In the genomic region with DNA sequence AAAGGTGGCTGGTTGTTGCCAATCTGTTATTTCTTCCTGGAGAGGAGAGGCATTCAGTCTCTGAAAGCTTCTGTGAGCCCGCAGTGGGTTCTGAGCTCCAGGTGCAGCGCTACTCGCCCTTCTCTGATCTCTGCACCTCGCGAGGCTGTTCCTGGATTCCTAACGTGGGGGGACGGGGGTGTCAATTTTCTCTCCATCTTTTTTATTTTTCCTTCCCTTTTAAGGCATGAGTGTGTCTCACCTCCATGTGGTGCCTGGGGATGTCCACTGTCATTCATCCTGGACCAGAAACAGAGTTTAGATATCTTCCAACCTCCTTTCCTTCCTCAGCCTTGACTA, we compare ENCODE assay signal across 8 cellular contexts. TPM values are rescaled to one million over a fixed set of nuclear protein-coding genes. Genes with fewer than 3 reads are reported as not detected.
DNase-seq lines count a peak whose midpoint lies in the region; ATAC-seq, FAIRE-seq and TF ChIP-seq lines count a peak whose summit lies in the region.

No MANE protein-coding gene starts in this region.

- FAIRE-seq in small intestine (lab: Jason Lieb, UNC) (no peak), HTR-8/SVneo (lab: Jason Lieb, UNC) (no peak)

- peak overlapping the region; percentile 37 to 55 for H3K4me3 ChIP-seq in right atrium auricular region
- peak overlapping the region; percentile 34 to 47 for H3K4me3 ChIP-seq in small intestine (ENCODE audit: low read depth in 1 of 2, low read length in 2 of 2)
- H3K4me3 ChIP-seq in thyroid gland (replicated peaks in 1 of 3): no peak overlapping the region

- H3K27ac ChIP-seq in right atrium auricular region (peak overlapping the region; percentile 71 to 81), small intestine (ENCODE audit: low read depth in 1 of 2, low read length in 1 of 2) (peak overlapping the region; percentile 64 to 87), thyroid gland (no peak overlapping the region)

- TF ChIP-seq CTCF in right atrium auricular region (IDR thresholded peaks at IDR 0.05) (no peak), thyroid gland (IDR thresholded peaks at IDR 0.05) (no peak)

- peaks cover 46% of the 10 kb centered on the region for H3K9me3 Mint-ChIP-seq in activated CD8-positive, alpha-beta T cell treated with anti-CD3 and anti-CD28 coated beads, Interleukin-2, amount 10 ng/mL, durations not matched to agents 7 days and 5 days (ENCODE audit: insufficient read depth)

- intact Hi-C loops in thyroid gland (cut with DNase I): no loop called here

- H3K27me3 ChIP-seq in right atrium auricular region: no peaks in the 10 kb centered on the region
- no peaks in the 10 kb centered on the region for H3K27me3 ChIP-seq in small intestine (ENCODE audit: control insufficient read depth in 2 of 2, insufficient read depth in 2 of 2, low read length in 2 of 2)
- no peaks in the 10 kb centered on the region for H3K27me3 ChIP-seq in thyroid gland

- H3K36me3 ChIP-seq in right atrium auricular region: no peaks in the 10 kb centered on the region
- no peaks in the 10 kb centered on the region for H3K36me3 ChIP-seq in small intestine (ENCODE audit: control insufficient read depth in 2 of 2, insufficient read depth in 2 of 2, low read length in 2 of 2)
- no peaks in the 10 kb centered on the region for H3K36me3 ChIP-seq in thyroid gland

- no peaks in the 10 kb centered on the region for H3K4me1 ChIP-seq in right atrium auricular region
- H3K4me1 ChIP-seq in small intestine (ENCODE audit: control insufficient read depth in 2 of 2, insufficient read depth in 1 of 2, low read depth in 1 of 2, low read length in 1 of 2): peaks cover 0 to 5% of the 10 kb centered on the region in 2 donors
- no peaks in the 10 kb centered on the region for H3K4me1 ChIP-seq in thyroid gland

- H3K27me3 Mint-ChIP-seq in activated CD8-positive, alpha-beta T cell treated with anti-CD3 and anti-CD28 coated beads, Interleukin-2, amount 10 ng/mL, durations not matched to agents 7 days and 5 days (ENCODE audit: low read depth): no peaks in the 10 kb centered on the region

- CTCF ChIA-PET in activated CD8-positive, alpha-beta T cell treated with anti-CD3 and anti-CD28 coated beads, Interleukin-2, amount 10 ng/mL, durations not matched to agents 7 days and 5 days (lab: Charles Lee): no interaction called here

- POLR2A ChIA-PET in activated CD8-positive, alpha-beta T cell treated with anti-CD3 and anti-CD28 coated beads, Interleukin-2, amount 10 ng/mL, durations not matched to agents 7 days and 5 days (lab: Charles Lee): interaction anchor here (0.5 to 1.4 kb wide), 2 partner anchors 240 to 241 kb away, joined by 3 read pairs; a partner anchor contains a TSS

- peaks cover 9% of the 10 kb centered on the region for H3K4me1 Mint-ChIP-seq in activated CD8-positive, alpha-beta T cell treated with anti-CD3 and anti-CD28 coated beads, Interleukin-2, amount 10 ng/mL, durations not matched to agents 7 days and 5 days (ENCODE audit: low read depth)

- H3K9me3 ChIP-seq in right atrium auricular region (peaks cover 0 to 53% of the 10 kb centered on the region in 2 donors), small intestine (ENCODE audit: control insufficient read depth, low read depth) (no peaks in the 10 kb centered on the region), thyroid gland (no peaks in the 10 kb centered on the region)

- peak overlapping the region; percentile 72 for H3K27ac Mint-ChIP-seq in activated CD8-positive, alpha-beta T cell treated with anti-CD3 and anti-CD28 coated beads, Interleukin-2, amount 10 ng/mL, durations not matched to agents 7 days and 5 days

- peaks cover 14% of the 10 kb centered on the region for H3K36me3 Mint-ChIP-seq in activated CD8-positive, alpha-beta T cell treated with anti-CD3 and anti-CD28 coated beads, Interleukin-2, amount 10 ng/mL, durations not matched to agents 7 days and 5 days (ENCODE audit: low read depth)

- DNase-seq in NCI-H2171 treated with DMSO at 0.1 percent for 48 hours (lab: John Stamatoyannopoulos, UW) (peak; percentile 68), NCI-H2171 (lab: John Stamatoyannopoulos, UW) (no peak), right atrium auricular region (ENCODE audit: low spot score) (no peak), small intestine (peak; percentile 39), HTR-8/SVneo (ENCODE audit: insufficient read length, low spot score) (no peak), thyroid gland (no peak)
- DNase-seq in activated CD8-positive, alpha-beta T cell treated with anti-CD3 and anti-CD28 coated beads, Interleukin-2, amount 10 ng/mL, durations not matched to agents 7 days and 5 days: no peak

- no peak for TF ChIP-seq POLR2A in thyroid gland (IDR thresholded peaks at IDR 0.05)

- ATAC-seq in activated CD8-positive, alpha-beta T cell treated with anti-CD3 and anti-CD28 coated beads, Interleukin-2, amount 10 ng/mL, durations not matched to agents 7 days and 5 days: no peak
- no peak for ATAC-seq in GM21723 (IDR thresholded peaks at IDR 0.05; ENCODE audit: unreplicated experiment)

- WGBS in small intestine, 3 donors: 8 to 14% (median 10%) methylated on average over 7 of the region's 7 CpGs
- 10 to 12% methylated on average over 7 of the region's 7 CpGs for WGBS in thyroid gland, 2 donors

- H3K4me3 Mint-ChIP-seq in activated CD8-positive, alpha-beta T cell treated with anti-CD3 and anti-CD28 coated beads, Interleukin-2, amount 10 ng/mL, durations not matched to agents 7 days and 5 days: peak overlapping the region; percentile 71

RNA-seq across cellular contexts. Expression of a gene that starts 0.6 kb away (rescaled TPM):
- 1 to 10 TPM in 1 of 2 experiments, under 1 TPM in 1; 0.73 to 1.0 TPM for total RNA-seq in activated CD8-positive, alpha-beta T cell treated with anti-CD3 and anti-CD28 coated beads, Interleukin-2, amount 10 ng/mL, durations not matched to agents 7 days and 5 days
- total RNA-seq in right atrium auricular region: 1 to 10 TPM; 3.8 to 5.2 TPM
- under 1 TPM in 2 of 3 donors, not detected in 1; 0.22 to 0.91 TPM for polyA plus RNA-seq in small intestine
- total RNA-seq in thyroid gland: 1 to 10 TPM in 2 of 4 donors, under 1 TPM in 2; 0.54 to 2.3 (median 0.93) TPM

RNA-seq across cellular contexts. Expression of a gene that starts 44.5 kb away (rescaled TPM):
- 1 to 10 TPM; 5.5 to 5.6 TPM for total RNA-seq in activated CD8-positive, alpha-beta T cell treated with anti-CD3 and anti-CD28 coated beads, Interleukin-2, amount 10 ng/mL, durations not matched to agents 7 days and 5 days
- total RNA-seq in right atrium auricular region (1 to 10 TPM; 3.0 to 4.5 TPM), thyroid gland (10 to 100 TPM in 3 of 4 donors, 1 to 10 TPM in 1; 7.3 to 17.7 (median 12.8) TPM)
- polyA plus RNA-seq in small intestine: 1 to 10 TPM; 1.8 to 3.6 (median 2.2) TPM

RNA-seq across cellular contexts. Expression of a gene that starts 48.0 kb away (rescaled TPM):
- 10 to 100 TPM; 22.8 to 27.7 TPM for total RNA-seq in activated CD8-positive, alpha-beta T cell treated with anti-CD3 and anti-CD28 coated beads, Interleukin-2, amount 10 ng/mL, durations not matched to agents 7 days and 5 days
- total RNA-seq in right atrium auricular region (1 to 10 TPM; 6.6 to 6.9 TPM), thyroid gland (10 to 100 TPM; 12.4 to 44.7 (median 18.4) TPM)
- polyA plus RNA-seq in small intestine: 1 to 10 TPM; 3.8 to 5.8 (median 4.3) TPM

Comparison
In these comparisons a context has a peak if more than half of its experiments do, and no peak if none do; other contexts are left out.
1. DNase-seq: peak in NCI-H2171 treated with DMSO at 0.1 percent for 48 hours (single experiment) and small intestine (single experiment); none in NCI-H2171 (single experiment), activated CD8-positive, alpha-beta T cell treated with anti-CD3 and anti-CD28 coated beads, Interleukin-2, amount 10 ng/mL, durations not matched to agents 7 days and 5 days (single experiment), right atrium auricular region (single experiment), HTR-8/SVneo (single experiment) and thyroid gland (0 of 2).
2. H3K27ac ChIP-seq: peak in right atrium auricular region (2 of 2) and small intestine (2 of 2); none in thyroid gland (0 of 3).
3. H3K4me3 ChIP-seq: peak in right atrium auricular region (2 of 2) and small intestine (2 of 2); none in thyroid gland (0 of 3).